In genomic region chr19:39949026-39949747, GRCh38 we compare ENCODE assay signal across 24 cellular contexts. TPM values are rescaled to one million over a fixed set of nuclear protein-coding genes. Genes with fewer than 3 reads are reported as not detected.
DNase-seq lines count a peak whose midpoint lies in the region; ATAC-seq and TF ChIP-seq lines count a peak whose summit lies in the region.
"Had no signal": no experiment of that assay in that cellular context is flagged by ENCODE, and none has a peak within 500 bp of the region (broad histone marks: within the 10 kb centered on the region; RNA-seq: fewer than 3 reads in every experiment).

No MANE protein-coding gene starts in this region.

- no peaks in the 10 kb centered on the region for H3K9me3 ChIP-seq in T-helper 17 cell (ENCODE audit: control insufficient read depth, low read length, poor library complexity, severe bottlenecking)
- H3K9me3 ChIP-seq: gastrocnemius medialis had no signal

- H3K36me3 Mint-ChIP-seq in T-helper 17 cell (ENCODE audit: low read depth), result no peaks in the 10 kb centered on the region
- peaks cover 11% of the 10 kb centered on the region for H3K36me3 Mint-ChIP-seq in stimulated activated naive CD8-positive, alpha-beta T cell treated with anti-CD3 and anti-CD28 coated beads, Interleukin-15, Interleukin-2, amounts not matched to agents 100 ng/mL and 50 ng/mL, for 24 hours (ENCODE audit: low read depth)
- H3K36me3 Mint-ChIP-seq: type B pancreatic cell had no signal

- peaks cover 3% of the 10 kb centered on the region for H3K9me3 Mint-ChIP-seq in stimulated activated naive CD8-positive, alpha-beta T cell treated with anti-CD3 and anti-CD28 coated beads, Interleukin-15, Interleukin-2, amounts not matched to agents 100 ng/mL and 50 ng/mL, for 24 hours
- H3K9me3 Mint-ChIP-seq: GM23338 had no signal

- H3K4me3 Mint-ChIP-seq in T-helper 17 cell, result no peak overlapping the region
- peak overlapping the region; percentile 39 for H3K4me3 Mint-ChIP-seq in stimulated activated naive CD8-positive, alpha-beta T cell treated with anti-CD3 and anti-CD28 coated beads, Interleukin-15, Interleukin-2, amounts not matched to agents 100 ng/mL and 50 ng/mL, for 24 hours
- H3K4me3 Mint-ChIP-seq: GM23338; T-helper 2 cell treated with Interferon-gamma antibody and Interleukin-4, amounts not matched to agents 5 μg/mL and 100 μg/mL, for 36 hours; type B pancreatic cell had no signal

- intact Hi-C loops in lower leg skin (cut with DNase I; ENCODE audit: low total_unique reads), result no loop called here

- ATAC-seq in T-helper 17 cell, result no peak
- ATAC-seq: esophagus mucosa, gastrocnemius medialis, GM23338, left ventricle myocardium superior had no signal

- H3K27ac Mint-ChIP-seq in T-helper 17 cell, result peak overlapping the region; percentile 60
- peak overlapping the region; percentile 88 for H3K27ac Mint-ChIP-seq in stimulated activated naive CD8-positive, alpha-beta T cell treated with anti-CD3 and anti-CD28 coated beads, Interleukin-15, Interleukin-2, amounts not matched to agents 100 ng/mL and 50 ng/mL, for 24 hours
- H3K27ac Mint-ChIP-seq: GM23338; T-helper 2 cell treated with Interferon-gamma antibody and Interleukin-4, amounts not matched to agents 5 μg/mL and 100 μg/mL, for 36 hours; type B pancreatic cell had no signal

- no peaks in the 10 kb centered on the region for H3K27me3 Mint-ChIP-seq in T-helper 17 cell
- no peaks in the 10 kb centered on the region for H3K27me3 Mint-ChIP-seq in stimulated activated naive CD8-positive, alpha-beta T cell treated with anti-CD3 and anti-CD28 coated beads, Interleukin-15, Interleukin-2, amounts not matched to agents 100 ng/mL and 50 ng/mL, for 24 hours
- H3K27me3 Mint-ChIP-seq: type B pancreatic cell had no signal

- no peaks in the 10 kb centered on the region for H3K36me3 ChIP-seq in H7 (replicated peaks; ENCODE audit: control insufficient read depth, insufficient read depth, low read length)
- H3K36me3 ChIP-seq: gastrocnemius medialis had no signal

- peaks cover 46% of the 10 kb centered on the region for H3K4me1 Mint-ChIP-seq in T-helper 17 cell
- peaks cover 94% of the 10 kb centered on the region for H3K4me1 Mint-ChIP-seq in stimulated activated naive CD8-positive, alpha-beta T cell treated with anti-CD3 and anti-CD28 coated beads, Interleukin-15, Interleukin-2, amounts not matched to agents 100 ng/mL and 50 ng/mL, for 24 hours (ENCODE audit: low read depth)
- H3K4me1 Mint-ChIP-seq: GM23338 had no signal

- 88 to 90% methylated on average over 2 of the region's 2 CpGs for WGBS in lower leg skin, 2 donors

- no peak for TF ChIP-seq CTCF in lower leg skin (IDR thresholded peaks at IDR 0.05)

- H3K27ac ChIP-seq in cingulate gyrus (ENCODE audit: low read depth, low read length), result peak overlapping the region; percentile 19
- H3K27ac ChIP-seq: C4-2B, gastrocnemius medialis, KMS-11, skin epidermis, VCaP had no signal

- no peak for TF ChIP-seq POLR2A in lower leg skin (IDR thresholded peaks at IDR 0.05)

- H3K27me3 ChIP-seq in H7 (ENCODE audit: control insufficient read depth, insufficient read depth, low read length), result no peaks in the 10 kb centered on the region

- DNase-seq in activated CD8-positive, alpha-beta memory T cell treated with anti-CD3 and anti-CD28 coated beads for 24 hours, result peak; percentile 57
- no peak for DNase-seq in activated CD8-positive, alpha-beta memory T cell treated with anti-CD3 and anti-CD28 coated beads, Interleukin-2, amount 50 U/mL, for 4 hours
- DNase-seq in T-helper 17 cell, result no peak
- DNase-seq in H7, result no peak
- no peak for DNase-seq in occipital lobe (lab: John Stamatoyannopoulos, UW)
- no peak for DNase-seq in lower leg skin (ENCODE audit: low spot score in 2 of 2)
- DNase-seq: DMS 273 treated with DMSO at 0.1 percent for 48 hours; effector CD4-positive, alpha-beta T cell; gastrocnemius medialis; hippocampal formation; left ventricle myocardium superior; NCI-H146; NCI-H524; stimulated activated naive CD4-positive, alpha-beta T cell treated with Interleukin-2 at 50 U/mL for 16 hours had no signal

- H3K4me3 ChIP-seq in H7 (ENCODE audit: insufficient read depth, low read depth, low read length), result no peak overlapping the region
- no peak overlapping the region for H3K4me3 ChIP-seq in lower leg skin (ENCODE audit: low read depth, poor library complexity, severe bottlenecking)
- H3K4me3 ChIP-seq: gastrocnemius medialis, GM23338, skin epidermis had no signal

RNA-seq across cellular contexts. Expression of gene FCGBP, which starts 14.8 kb away (rescaled TPM):
- total RNA-seq in T-helper 17 cell (10 to 100 TPM in 1 of 2 donors, 1 to 10 TPM in 1; 9.1 to 10.1 TPM), occipital lobe (3.1 TPM), lower leg skin (100 to 1,000 TPM; 155 to 286 (median 194) TPM)
- 0.10 and 0.22 TPM in 2 replicates for total RNA-seq in H7 (2014; rRNA removed; shearing (Covaris generic))

RNA-seq across cellular contexts. Expression of gene PSMC4, which starts 21.8 kb away (rescaled TPM):
- 10 to 100 TPM; 82.2 to 87.5 TPM for total RNA-seq in T-helper 17 cell
- 153 and 227 TPM in 2 replicates for total RNA-seq in H7 (2014; rRNA removed; shearing (Covaris generic))
- 75.2 TPM for total RNA-seq in occipital lobe
- 10 to 100 TPM; 78.0 to 92.5 (median 87.7) TPM for total RNA-seq in lower leg skin

RNA-seq across cellular contexts. Expression of gene ZNF546, which starts 47.7 kb away (rescaled TPM):
- 1 to 10 TPM; 2.5 to 2.7 TPM for total RNA-seq in T-helper 17 cell
- 1.2 and 2.8 TPM in 2 replicates for total RNA-seq in H7 (2014; rRNA removed; shearing (Covaris generic))
- total RNA-seq in occipital lobe, result 27.5 TPM
- 1 to 10 TPM in 2 of 4 donors, under 1 TPM in 2; 0.30 to 4.8 (median 1.4) TPM for total RNA-seq in lower leg skin

Comparison
In these comparisons a context has a peak if more than half of its experiments do, and no peak if none do; other contexts are left out.
1. RNA of gene FCGBP, which starts 14.8 kb away (total RNA-seq): 155 to 286 TPM in lower leg skin; 9.1 to 10.1 TPM in T-helper 17 cell, 3.1 TPM in occipital lobe (single experiment) and 0.10 to 0.22 TPM in H7; every median in the first group is over 10 times any median in the second.